In the genomic region with DNA sequence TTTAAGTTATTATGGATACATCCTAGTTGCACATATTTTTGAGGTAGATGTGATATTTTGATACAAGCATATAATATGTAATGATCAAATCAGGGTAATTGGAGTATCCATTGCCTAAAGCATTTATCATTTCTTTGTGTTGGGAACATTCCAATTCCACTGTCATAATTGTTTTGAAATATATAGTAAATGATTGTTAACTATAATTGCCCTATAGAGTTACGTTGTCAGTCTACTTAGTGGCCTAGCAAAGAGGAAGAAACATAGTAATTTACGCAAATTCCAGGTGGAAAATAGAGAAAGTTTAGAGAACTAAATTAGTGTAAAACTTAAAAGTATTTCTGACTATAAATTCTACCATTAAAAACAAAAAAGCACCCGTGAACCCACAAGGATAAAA, we compare ENCODE assay signal across 11 cellular contexts. TPM values are rescaled to one million over a fixed set of nuclear protein-coding genes. Genes with fewer than 3 reads are reported as not detected.
DNase-seq lines count a peak whose midpoint lies in the region; ATAC-seq and TF ChIP-seq lines count a peak whose summit lies in the region.
"Had no signal": no experiment of that assay in that cellular context is flagged by ENCODE, and none has a peak within 500 bp of the region (broad histone marks: within the 10 kb centered on the region; RNA-seq: fewer than 3 reads in every experiment).

No MANE protein-coding gene starts in this region.

- BruUV-seq in OCI-LY7 (replicated peaks; lab: Mats Ljungman, UMichigan), result TSS peak; percentile 24

- no peak for TF ChIP-seq POLR2A in lower leg skin (IDR thresholded peaks at IDR 0.05)

- H4K20me1 ChIP-seq in OCI-LY7 (ENCODE audit: insufficient read depth, low read length), result no peaks in the 10 kb centered on the region

- WGBS in lower leg skin, 2 donors, result 87 to 89% methylated on average over 3 of the region's 3 CpGs

- H3K4me1 Mint-ChIP-seq in activated CD4-positive, alpha-beta T cell treated with anti-CD3 and anti-CD28 coated beads, Interleukin-2, amount 10 ng/mL, durations not matched to agents 7 days and 5 days, result peaks cover 23% of the 10 kb centered on the region
- peaks cover 38% of the 10 kb centered on the region for H3K4me1 Mint-ChIP-seq in activated CD4-positive, alpha-beta T cell treated with anti-CD3 and anti-CD28 coated beads for 36 hours
- H3K4me1 Mint-ChIP-seq in CD4-positive, alpha-beta T cell (ENCODE audit: low read depth), result peaks cover 51% of the 10 kb centered on the region
- H3K4me1 Mint-ChIP-seq in immature natural killer cell, result peaks cover 6 to 14% of the 10 kb centered on the region in 2 donors

- no peaks in the 10 kb centered on the region for H3K27me3 ChIP-seq in CD4-positive, alpha-beta T cell (ENCODE audit: control insufficient read depth, insufficient read depth, low read length)
- H3K27me3 ChIP-seq in BE2C, result no peaks in the 10 kb centered on the region
- H3K27me3 ChIP-seq: Peyer's patch had no signal

- H3K9me2 ChIP-seq in OCI-LY7 (ENCODE audit: insufficient read depth, low read length), result no peaks in the 10 kb centered on the region

- no peak overlapping the region for H3K4me3 Mint-ChIP-seq in activated CD4-positive, alpha-beta T cell treated with anti-CD3 and anti-CD28 coated beads, Interleukin-2, amount 10 ng/mL, durations not matched to agents 7 days and 5 days
- H3K4me3 Mint-ChIP-seq in activated CD4-positive, alpha-beta T cell treated with anti-CD3 and anti-CD28 coated beads for 36 hours, result no peak overlapping the region
- H3K4me3 Mint-ChIP-seq in CD4-positive, alpha-beta T cell, result no peak overlapping the region
- no peak overlapping the region for H3K4me3 Mint-ChIP-seq in immature natural killer cell
- H3K4me3 Mint-ChIP-seq: HFFc6 had no signal

- POLR2A ChIA-PET in activated CD4-positive, alpha-beta T cell treated with anti-CD3 and anti-CD28 coated beads, Interleukin-2, amount 10 ng/mL, durations not matched to agents 7 days and 5 days (lab: Charles Lee), result no interaction called here
- POLR2A ChIA-PET in activated CD4-positive, alpha-beta T cell treated with anti-CD3 and anti-CD28 coated beads for 36 hours (lab: Charles Lee), result no interaction called here
- POLR2A ChIA-PET in CD4-positive, alpha-beta T cell (lab: Charles Lee), result interaction anchor here (1.2 to 2.4 kb wide), 3 partner anchors 18 to 80 kb away, joined by 3 to 8 read pairs (median 5); a partner anchor contains a TSS
- POLR2A ChIA-PET in OCI-LY7 (lab: Charles Lee), result interaction anchor here (0.7 to 2.9 kb wide), 5 partner anchors 11 to 421 kb away, joined by 3 to 15 read pairs (median 3); no protein-coding TSS in a partner anchor

- H3K4me1 ChIP-seq in OCI-LY7 (ENCODE audit: insufficient read depth, low read length, poor library complexity, severe bottlenecking) (peaks cover 7% of the 10 kb centered on the region), BE2C (no peaks in the 10 kb centered on the region)

- no peaks in the 10 kb centered on the region for H3K9me3 Mint-ChIP-seq in activated CD4-positive, alpha-beta T cell treated with anti-CD3 and anti-CD28 coated beads, Interleukin-2, amount 10 ng/mL, durations not matched to agents 7 days and 5 days
- no peaks in the 10 kb centered on the region for H3K9me3 Mint-ChIP-seq in activated CD4-positive, alpha-beta T cell treated with anti-CD3 and anti-CD28 coated beads for 36 hours (ENCODE audit: low read depth)
- no peaks in the 10 kb centered on the region for H3K9me3 Mint-ChIP-seq in CD4-positive, alpha-beta T cell
- no peaks in the 10 kb centered on the region for H3K9me3 Mint-ChIP-seq in immature natural killer cell
- H3K9me3 Mint-ChIP-seq: HFFc6 had no signal

- peaks cover 92% of the 10 kb centered on the region for H3K36me3 ChIP-seq in OCI-LY7 (ENCODE audit: insufficient read depth, low read length)
- H3K36me3 ChIP-seq in BE2C, result peaks cover 26% of the 10 kb centered on the region

- CTCF ChIA-PET in activated CD4-positive, alpha-beta T cell treated with anti-CD3 and anti-CD28 coated beads, Interleukin-2, amount 10 ng/mL, durations not matched to agents 7 days and 5 days (lab: Charles Lee), result interaction anchor here (1.4 to 2.5 kb wide), 5 partner anchors 17 to 426 kb away, joined by 4 to 12 read pairs (median 11); no protein-coding TSS in a partner anchor
- CTCF ChIA-PET in activated CD4-positive, alpha-beta T cell treated with anti-CD3 and anti-CD28 coated beads for 36 hours (lab: Charles Lee), result interaction anchor here (0.9 to 3.8 kb wide), 12 partner anchors 9 to 733 kb away, joined by 3 to 31 read pairs (median 15); no protein-coding TSS in a partner anchor
- CTCF ChIA-PET in CD4-positive, alpha-beta T cell (lab: Charles Lee), result interaction anchor here (1.4 to 2.0 kb wide), 4 partner anchors 10 to 425 kb away, joined by 7 to 13 read pairs (median 7); a partner anchor contains a TSS
- CTCF ChIA-PET in OCI-LY7 (lab: Charles Lee; ENCODE audit: unreplicated experiment), result no interaction called here

- no peak overlapping the region for H3K4me2 ChIP-seq in OCI-LY7 (ENCODE audit: low read length)

- H3K79me2 ChIP-seq in OCI-LY7 (ENCODE audit: insufficient read depth, low read depth, low read length), result peaks cover 48% of the 10 kb centered on the region; the same call in 1 of the 2 replicates

- H3K9me3 ChIP-seq in CD4-positive, alpha-beta T cell (ENCODE audit: control insufficient read depth, low read length), result no peaks in the 10 kb centered on the region
- H3K9me3 ChIP-seq in OCI-LY7 (ENCODE audit: low read length), result peaks cover 6% of the 10 kb centered on the region; the same call in 1 of the 2 replicates
- H3K9me3 ChIP-seq in BE2C, result no peaks in the 10 kb centered on the region
- H3K9me3 ChIP-seq: Peyer's patch had no signal

- DNase-seq in activated CD4-positive, alpha-beta T cell treated with anti-CD3 and anti-CD28 coated beads, Interleukin-2, amount 10 ng/mL, durations not matched to agents 7 days and 5 days, result no peak
- no peak for DNase-seq in activated CD4-positive, alpha-beta T cell treated with anti-CD3 and anti-CD28 coated beads for 36 hours
- DNase-seq in CD4-positive, alpha-beta T cell, result no peak
- DNase-seq in OCI-LY7 (ENCODE audit: low spot score), result no peak
- no peak for DNase-seq in immature natural killer cell
- no peak for DNase-seq in lower leg skin (ENCODE audit: low spot score in 2 of 2)
- DNase-seq in BE2C, result no peak
- no peak for DNase-seq in GM13977 (ENCODE audit: low spot score)
- DNase-seq: H7 had no signal

- no peak overlapping the region for H3K27ac ChIP-seq in CD4-positive, alpha-beta T cell (ENCODE audit: low read depth, low read length)
- no peak overlapping the region for H3K27ac ChIP-seq in OCI-LY7 (ENCODE audit: low read depth, low read length, poor library complexity, severe bottlenecking)
- H3K27ac ChIP-seq: Peyer's patch had no signal

- H3K27me3 Mint-ChIP-seq in activated CD4-positive, alpha-beta T cell treated with anti-CD3 and anti-CD28 coated beads, Interleukin-2, amount 10 ng/mL, durations not matched to agents 7 days and 5 days, result no peaks in the 10 kb centered on the region
- no peaks in the 10 kb centered on the region for H3K27me3 Mint-ChIP-seq in activated CD4-positive, alpha-beta T cell treated with anti-CD3 and anti-CD28 coated beads for 36 hours
- no peaks in the 10 kb centered on the region for H3K27me3 Mint-ChIP-seq in CD4-positive, alpha-beta T cell
- H3K27me3 Mint-ChIP-seq in immature natural killer cell (ENCODE audit: low read depth in 3 of 3), result no peaks in the 10 kb centered on the region

- H3K27ac Mint-ChIP-seq in activated CD4-positive, alpha-beta T cell treated with anti-CD3 and anti-CD28 coated beads, Interleukin-2, amount 10 ng/mL, durations not matched to agents 7 days and 5 days, result peak overlapping the region; percentile 66
- H3K27ac Mint-ChIP-seq in activated CD4-positive, alpha-beta T cell treated with anti-CD3 and anti-CD28 coated beads for 36 hours, result no peak overlapping the region
- peak overlapping the region; percentile 76 for H3K27ac Mint-ChIP-seq in CD4-positive, alpha-beta T cell
- H3K27ac Mint-ChIP-seq in immature natural killer cell, result peak overlapping the region in 5 of 6 donors; percentile 76 to 86 (median 80)
- H3K27ac Mint-ChIP-seq: HFFc6 had no signal

- no peak overlapping the region for H2AFZ ChIP-seq in OCI-LY7 (ENCODE audit: low read length)

- in situ Hi-C loops in GM13977 (cut with MboI; ENCODE audit: low pct_unique_long_range_greater_than_20kb, low sequenced_read_pairs, unreplicated experiment), result loop anchor here (10.0 kb wide), 1 partner anchor 731 kb away; no protein-coding TSS in a partner anchor

- peaks cover 36% of the 10 kb centered on the region for H3K36me3 Mint-ChIP-seq in activated CD4-positive, alpha-beta T cell treated with anti-CD3 and anti-CD28 coated beads, Interleukin-2, amount 10 ng/mL, durations not matched to agents 7 days and 5 days (ENCODE audit: low read depth)
- H3K36me3 Mint-ChIP-seq in activated CD4-positive, alpha-beta T cell treated with anti-CD3 and anti-CD28 coated beads for 36 hours (ENCODE audit: low read depth), result peaks cover 33% of the 10 kb centered on the region
- H3K36me3 Mint-ChIP-seq in CD4-positive, alpha-beta T cell (ENCODE audit: low read depth), result peaks cover 82% of the 10 kb centered on the region
- peaks cover 0 to 19% (median 17%) of the 10 kb centered on the region in 3 donors for H3K36me3 Mint-ChIP-seq in immature natural killer cell

- no peak for ATAC-seq in activated CD4-positive, alpha-beta T cell treated with anti-CD3 and anti-CD28 coated beads for 36 hours
- ATAC-seq in CD4-positive, alpha-beta T cell (ENCODE audit: poor library complexity), result no peak

- no peak for TF ChIP-seq CTCF in CD4-positive, alpha-beta T cell (IDR thresholded peaks at IDR 0.05)
- TF ChIP-seq CTCF in OCI-LY7 (conservative IDR thresholded peaks at IDR 0.05; ENCODE audit: low read length) (no peak), lower leg skin (IDR thresholded peaks at IDR 0.05) (no peak), BE2C (IDR thresholded peaks at IDR 0.05; ENCODE audit: low read depth, low read length) (no peak), GM13977 (IDR thresholded peaks at IDR 0.05; ENCODE audit: extremely low read depth, insufficient read depth, missing control alignments) (no peak)

- H3K4me3 ChIP-seq in OCI-LY7 (ENCODE audit: low read depth, low read length, poor library complexity, severe bottlenecking) (no peak overlapping the region), lower leg skin (ENCODE audit: low read depth, poor library complexity, severe bottlenecking) (no peak overlapping the region), BE2C (ENCODE audit: low read depth, low read length) (no peak overlapping the region)
- H3K4me3 ChIP-seq: Peyer's patch had no signal

- intact Hi-C loops in activated CD4-positive, alpha-beta T cell treated with anti-CD3 and anti-CD28 coated beads for 36 hours (cut with DNase I, micrococcal nuclease), result loop anchor here (1.0 to 5.0 kb wide), 3 partner anchors 107 to 732 kb away; no protein-coding TSS in a partner anchor
- intact Hi-C loops in CD4-positive, alpha-beta T cell (cut with DNase I, micrococcal nuclease), result loop anchor here (5.0 kb wide), 1 partner anchor 107 kb away; no protein-coding TSS in a partner anchor
- intact Hi-C loops in OCI-LY7 (cut with micrococcal nuclease; ENCODE audit: unreplicated experiment) (loop anchor here (1.0 kb wide), 1 partner anchor 109 kb away; no protein-coding TSS in a partner anchor), lower leg skin (cut with DNase I; ENCODE audit: low total_unique reads) (no loop called here)

RNA-seq across cellular contexts. Expression of a gene that starts 24.9 kb away (rescaled TPM):
- 10 to 100 TPM; 28.5 to 29.5 TPM for total RNA-seq in activated CD4-positive, alpha-beta T cell treated with anti-CD3 and anti-CD28 coated beads, Interleukin-2, amount 10 ng/mL, durations not matched to agents 7 days and 5 days
- 10 to 100 TPM; 12.8 to 18.5 TPM for total RNA-seq in activated CD4-positive, alpha-beta T cell treated with anti-CD3 and anti-CD28 coated beads for 36 hours
- 10 to 100 TPM; 37.4 to 37.5 TPM for total RNA-seq in CD4-positive, alpha-beta T cell
- 16.7 and 17.9 TPM in 2 replicates for total RNA-seq in OCI-LY7 (2014; rRNA removed; shearing (Covaris generic))
- 59.2 and 64.3 TPM in 2 replicates for total RNA-seq in OCI-LY7 (2022)
- 10 to 100 TPM; 11.8 to 34.1 (median 28.6) TPM for polyA plus RNA-seq in immature natural killer cell
- 1 to 10 TPM; 2.0 to 5.6 (median 2.7) TPM for total RNA-seq in lower leg skin
- polyA plus RNA-seq in BE2C (2012; ENCODE audit: insufficient read depth, insufficient read length, low read depth), result 24.5 TPM

RNA-seq across cellular contexts. Expression of a gene that starts 45.4 kb away (rescaled TPM):
- total RNA-seq in activated CD4-positive, alpha-beta T cell treated with anti-CD3 and anti-CD28 coated beads, Interleukin-2, amount 10 ng/mL, durations not matched to agents 7 days and 5 days, result 10 to 100 TPM; 33.7 to 37.7 TPM
- total RNA-seq in activated CD4-positive, alpha-beta T cell treated with anti-CD3 and anti-CD28 coated beads for 36 hours, result 10 to 100 TPM; 47.8 to 56.7 TPM
- 100 to 1,000 TPM; 438 to 451 TPM for total RNA-seq in CD4-positive, alpha-beta T cell
- 11.8 and 14.1 TPM in 2 replicates for total RNA-seq in OCI-LY7 (2014; rRNA removed; shearing (Covaris generic))
- total RNA-seq in OCI-LY7 (2022) (26.6 and 33.3 TPM in 2 replicates), lower leg skin (100 to 1,000 TPM; 155 to 440 (median 310) TPM)
- 10 to 100 TPM; 10.5 to 12.1 (median 10.6) TPM for polyA plus RNA-seq in immature natural killer cell
- polyA plus RNA-seq in BE2C (2012; ENCODE audit: insufficient read depth, insufficient read length, low read depth), result 2.0 TPM

Comparison
In these comparisons a context has a peak if more than half of its experiments do, and no peak if none do; other contexts are left out.
1. POLR2A ChIA-PET loops: an anchor here in CD4-positive, alpha-beta T cell (1.2 to 2.4 kb wide) and OCI-LY7 (0.7 to 2.9 kb wide); none called in activated CD4-positive, alpha-beta T cell treated with anti-CD3 and anti-CD28 coated beads, Interleukin-2, amount 10 ng/mL, durations not matched to agents 7 days and 5 days and activated CD4-positive, alpha-beta T cell treated with anti-CD3 and anti-CD28 coated beads for 36 hours.